Comparison of ENCODE assay signal across 1 cellular context in the genomic region with DNA sequence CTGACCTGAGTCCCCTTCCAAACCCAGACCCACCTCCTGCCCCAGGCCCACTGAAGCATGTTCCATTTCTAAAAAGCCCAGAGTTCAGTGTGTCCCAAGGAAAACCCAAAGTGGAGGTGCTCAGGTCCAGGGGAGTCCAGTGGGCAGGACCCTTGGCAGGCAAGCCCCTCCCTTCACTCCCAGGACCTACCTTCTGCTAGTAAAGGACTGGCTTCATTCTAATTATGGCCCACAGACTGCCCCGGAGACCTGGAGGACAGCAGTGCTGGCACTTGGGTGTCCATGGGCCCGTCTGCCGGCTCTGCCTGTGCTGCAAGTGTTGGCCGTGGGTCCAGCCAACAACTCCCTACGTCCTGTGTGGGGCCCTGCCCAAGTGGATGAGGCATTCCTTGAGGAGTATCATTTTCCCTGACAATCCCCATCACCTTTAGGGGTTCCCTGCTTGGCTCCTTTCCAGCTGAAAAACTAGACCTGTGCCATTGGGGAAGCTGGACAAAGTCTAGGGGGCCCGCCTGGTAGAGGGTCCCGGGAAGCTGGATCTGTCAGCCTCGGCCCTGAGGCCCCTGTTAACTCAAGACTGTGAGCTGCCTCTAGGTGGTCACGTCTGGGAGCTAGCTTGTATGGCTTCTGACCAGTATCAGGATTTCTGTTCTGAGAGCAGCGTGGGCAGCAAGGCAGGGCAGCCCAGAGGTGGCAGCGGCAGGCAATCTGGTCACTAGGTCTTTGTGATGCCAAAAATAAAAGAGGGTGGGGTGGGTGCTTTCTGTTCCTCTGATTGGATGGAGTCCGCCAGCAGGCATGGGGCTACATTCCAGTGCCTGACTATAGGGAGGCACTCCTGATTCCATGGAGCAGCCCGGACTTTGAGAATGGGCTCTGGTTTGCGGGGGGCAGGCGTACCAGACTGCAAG.
TF ChIP-seq lines count a peak whose summit lies in the region.

No MANE protein-coding gene starts in this region.

TF ChIP-seq in HepG2, 621 proteins besides CTCF, POLR2A, EP300 and RAD21:
- no peak for TF ChIP-seq ZFP1 (CRISPR knock-in tag; IDR thresholded peaks at IDR 0.05)
- TF ChIP-seq PAX8 (CRISPR knock-in tag; IDR thresholded peaks at IDR 0.05; ENCODE audit: borderline replicate concordance), result no peak
- TF ChIP-seq, protein P1, sequence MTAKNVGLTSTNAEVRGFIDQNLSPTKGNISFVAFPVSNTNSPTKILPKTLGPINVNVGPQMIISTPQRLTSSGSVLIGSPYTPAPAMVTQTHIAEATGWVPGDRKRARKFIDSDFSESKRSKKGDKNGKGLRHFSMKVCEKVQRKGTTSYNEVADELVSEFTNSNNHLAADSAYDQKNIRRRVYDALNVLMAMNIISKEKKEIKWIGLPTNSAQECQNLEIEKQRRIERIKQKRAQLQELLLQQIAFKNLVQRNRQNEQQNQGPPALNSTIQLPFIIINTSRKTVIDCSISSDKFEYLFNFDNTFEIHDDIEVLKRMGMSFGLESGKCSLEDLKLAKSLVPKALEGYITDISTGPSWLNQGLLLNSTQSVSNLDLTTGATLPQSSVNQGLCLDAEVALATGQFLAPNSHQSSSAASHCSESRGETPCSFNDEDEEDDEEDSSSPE (CRISPR knock-in tag; IDR thresholded peaks at IDR 0.05), result no peak
- TF ChIP-seq ZNF501 (CRISPR knock-in tag; IDR thresholded peaks at IDR 0.05), result peak; percentile 44; the same call in 1 of the 2 replicates
- TF ChIP-seq ZSCAN21 (CRISPR knock-in tag; IDR thresholded peaks at IDR 0.05; ENCODE audit: borderline replicate concordance), result no peak
- TF ChIP-seq ZNF598 (CRISPR knock-in tag; IDR thresholded peaks at IDR 0.05; ENCODE audit: borderline replicate concordance), result 0 out of 2 replicates have a peak, but pooled peaks have one; percentile 9
- TF ChIP-seq, protein P2, sequence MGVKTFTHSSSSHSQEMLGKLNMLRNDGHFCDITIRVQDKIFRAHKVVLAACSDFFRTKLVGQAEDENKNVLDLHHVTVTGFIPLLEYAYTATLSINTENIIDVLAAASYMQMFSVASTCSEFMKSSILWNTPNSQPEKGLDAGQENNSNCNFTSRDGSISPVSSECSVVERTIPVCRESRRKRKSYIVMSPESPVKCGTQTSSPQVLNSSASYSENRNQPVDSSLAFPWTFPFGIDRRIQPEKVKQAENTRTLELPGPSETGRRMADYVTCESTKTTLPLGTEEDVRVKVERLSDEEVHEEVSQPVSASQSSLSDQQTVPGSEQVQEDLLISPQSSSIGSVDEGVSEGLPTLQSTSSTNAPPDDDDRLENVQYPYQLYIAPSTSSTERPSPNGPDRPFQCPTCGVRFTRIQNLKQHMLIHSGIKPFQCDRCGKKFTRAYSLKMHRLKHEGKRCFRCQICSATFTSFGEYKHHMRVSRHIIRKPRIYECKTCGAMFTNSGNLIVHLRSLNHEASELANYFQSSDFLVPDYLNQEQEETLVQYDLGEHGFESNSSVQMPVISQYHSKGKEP (CRISPR knock-in tag; IDR thresholded peaks at IDR 0.05), result no peak
- no peak for TF ChIP-seq TGIF2 (CRISPR knock-in tag; IDR thresholded peaks at IDR 0.05)
- TF ChIP-seq, protein P3, sequence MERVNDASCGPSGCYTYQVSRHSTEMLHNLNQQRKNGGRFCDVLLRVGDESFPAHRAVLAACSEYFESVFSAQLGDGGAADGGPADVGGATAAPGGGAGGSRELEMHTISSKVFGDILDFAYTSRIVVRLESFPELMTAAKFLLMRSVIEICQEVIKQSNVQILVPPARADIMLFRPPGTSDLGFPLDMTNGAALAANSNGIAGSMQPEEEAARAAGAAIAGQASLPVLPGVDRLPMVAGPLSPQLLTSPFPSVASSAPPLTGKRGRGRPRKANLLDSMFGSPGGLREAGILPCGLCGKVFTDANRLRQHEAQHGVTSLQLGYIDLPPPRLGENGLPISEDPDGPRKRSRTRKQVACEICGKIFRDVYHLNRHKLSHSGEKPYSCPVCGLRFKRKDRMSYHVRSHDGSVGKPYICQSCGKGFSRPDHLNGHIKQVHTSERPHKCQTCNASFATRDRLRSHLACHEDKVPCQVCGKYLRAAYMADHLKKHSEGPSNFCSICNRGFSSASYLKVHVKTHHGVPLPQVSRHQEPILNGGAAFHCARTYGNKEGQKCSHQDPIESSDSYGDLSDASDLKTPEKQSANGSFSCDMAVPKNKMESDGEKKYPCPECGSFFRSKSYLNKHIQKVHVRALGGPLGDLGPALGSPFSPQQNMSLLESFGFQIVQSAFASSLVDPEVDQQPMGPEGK (CRISPR knock-in tag; IDR thresholded peaks at IDR 0.05), result no peak
- TF ChIP-seq ZNF761 (CRISPR knock-in tag; conservative IDR thresholded peaks at IDR 0.05), result 0 out of 2 replicates have a peak, but pooled peaks have one; percentile 20
- TF ChIP-seq SP4 (CRISPR knock-in tag; IDR thresholded peaks at IDR 0.05), result 0 out of 2 replicates have a peak, but pooled peaks have one; percentile 34
- TF ChIP-seq, protein P4, sequence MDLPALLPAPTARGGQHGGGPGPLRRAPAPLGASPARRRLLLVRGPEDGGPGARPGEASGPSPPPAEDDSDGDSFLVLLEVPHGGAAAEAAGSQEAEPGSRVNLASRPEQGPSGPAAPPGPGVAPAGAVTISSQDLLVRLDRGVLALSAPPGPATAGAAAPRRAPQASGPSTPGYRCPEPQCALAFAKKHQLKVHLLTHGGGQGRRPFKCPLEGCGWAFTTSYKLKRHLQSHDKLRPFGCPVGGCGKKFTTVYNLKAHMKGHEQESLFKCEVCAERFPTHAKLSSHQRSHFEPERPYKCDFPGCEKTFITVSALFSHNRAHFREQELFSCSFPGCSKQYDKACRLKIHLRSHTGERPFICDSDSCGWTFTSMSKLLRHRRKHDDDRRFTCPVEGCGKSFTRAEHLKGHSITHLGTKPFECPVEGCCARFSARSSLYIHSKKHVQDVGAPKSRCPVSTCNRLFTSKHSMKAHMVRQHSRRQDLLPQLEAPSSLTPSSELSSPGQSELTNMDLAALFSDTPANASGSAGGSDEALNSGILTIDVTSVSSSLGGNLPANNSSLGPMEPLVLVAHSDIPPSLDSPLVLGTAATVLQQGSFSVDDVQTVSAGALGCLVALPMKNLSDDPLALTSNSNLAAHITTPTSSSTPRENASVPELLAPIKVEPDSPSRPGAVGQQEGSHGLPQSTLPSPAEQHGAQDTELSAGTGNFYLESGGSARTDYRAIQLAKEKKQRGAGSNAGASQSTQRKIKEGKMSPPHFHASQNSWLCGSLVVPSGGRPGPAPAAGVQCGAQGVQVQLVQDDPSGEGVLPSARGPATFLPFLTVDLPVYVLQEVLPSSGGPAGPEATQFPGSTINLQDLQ (CRISPR knock-in tag; IDR thresholded peaks at IDR 0.05), result no peak
- TF ChIP-seq, protein P5, sequence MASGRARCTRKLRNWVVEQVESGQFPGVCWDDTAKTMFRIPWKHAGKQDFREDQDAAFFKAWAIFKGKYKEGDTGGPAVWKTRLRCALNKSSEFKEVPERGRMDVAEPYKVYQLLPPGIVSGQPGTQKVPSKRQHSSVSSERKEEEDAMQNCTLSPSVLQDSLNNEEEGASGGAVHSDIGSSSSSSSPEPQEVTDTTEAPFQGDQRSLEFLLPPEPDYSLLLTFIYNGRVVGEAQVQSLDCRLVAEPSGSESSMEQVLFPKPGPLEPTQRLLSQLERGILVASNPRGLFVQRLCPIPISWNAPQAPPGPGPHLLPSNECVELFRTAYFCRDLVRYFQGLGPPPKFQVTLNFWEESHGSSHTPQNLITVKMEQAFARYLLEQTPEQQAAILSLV (CRISPR knock-in tag; IDR thresholded peaks at IDR 0.05; ENCODE audit: borderline replicate concordance), result 0 out of 2 replicates have a peak, but pooled peaks have one; percentile 35
- no peak for TF ChIP-seq ZNF557 (CRISPR knock-in tag; IDR thresholded peaks at IDR 0.05)
- peak; percentile 20; the same call in 1 of the 2 replicates for TF ChIP-seq RXRA (CRISPR knock-in tag; IDR thresholded peaks at IDR 0.05)
- peak; percentile 91 for TF ChIP-seq ZC3H13 (CRISPR knock-in tag; IDR thresholded peaks at IDR 0.05)
